Comparison of ENCODE assay signal across 22 cellular contexts in the genomic region with DNA sequence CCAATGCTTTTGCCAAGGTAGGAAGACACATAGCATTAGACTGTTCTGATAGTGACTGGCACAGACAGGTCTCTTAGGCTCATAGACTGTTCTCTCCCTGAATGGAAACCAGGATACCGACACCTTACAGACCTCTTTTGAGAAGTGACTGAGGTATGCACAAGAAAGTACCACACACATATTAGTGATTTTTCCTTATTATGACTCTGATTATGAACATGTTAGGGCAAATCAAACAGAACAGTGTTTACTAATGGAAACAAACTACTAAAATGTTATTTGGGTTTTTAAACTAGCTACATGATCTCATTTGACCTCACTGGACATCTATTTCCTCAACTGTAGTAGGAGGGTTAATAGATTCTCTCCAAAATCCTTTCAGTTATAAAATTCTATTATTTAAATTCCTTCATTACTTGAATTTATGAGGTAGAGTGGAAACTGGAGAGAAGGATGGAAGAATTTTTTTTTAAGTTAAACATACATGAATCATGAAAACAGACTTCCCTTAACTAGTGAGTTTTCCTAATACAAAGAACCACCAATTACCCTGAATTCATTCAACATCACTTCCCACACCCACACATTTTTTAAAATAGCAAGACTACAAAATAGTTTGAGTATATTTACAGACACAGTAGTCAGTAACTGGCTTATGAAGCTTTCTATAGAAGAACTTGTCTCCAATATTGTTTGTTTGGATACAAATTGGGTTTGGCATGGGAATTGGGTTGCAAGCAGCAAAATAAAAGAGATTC.
DNase-seq lines count a peak whose midpoint lies in the region; ATAC-seq, FAIRE-seq and TF ChIP-seq lines count a peak whose summit lies in the region.
"Had no signal": no experiment of that assay in that cellular context is flagged by ENCODE, and none has a peak within 500 bp of the region (broad histone marks: within the 10 kb centered on the region; RNA-seq: fewer than 3 reads in every experiment).

No MANE protein-coding gene starts in this region.

- H3K36me3 ChIP-seq in bronchial epithelial cell (ENCODE audit: control insufficient read depth, insufficient read depth, low read length) (no peaks in the 10 kb centered on the region), aorta (ENCODE audit: control insufficient read depth in 1 of 2, insufficient read depth in 2 of 2, low read length in 1 of 2) (peaks cover 0 to 2% of the 10 kb centered on the region in 2 donors)
- H3K36me3 ChIP-seq: left lung, neutrophil, transverse colon had no signal

- H3K4me1 ChIP-seq in aorta (ENCODE audit: control insufficient read depth in 1 of 2, insufficient read depth in 2 of 2, low read length in 2 of 2), result peaks cover 7 to 11% of the 10 kb centered on the region in 2 donors

- no peak for FAIRE-seq in bronchial epithelial cell (lab: Jason Lieb, UNC)

- intact Hi-C loops in aorta (cut with DNase I), result no loop called here

- H3K36me3 Mint-ChIP-seq in HFFc6 (ENCODE audit: low read depth), result peaks cover 56% of the 10 kb centered on the region
- H3K36me3 Mint-ChIP-seq in nephron progenitor cell (ENCODE audit: low read depth), result peaks cover 41% of the 10 kb centered on the region
- H3K36me3 Mint-ChIP-seq: WTC11 had no signal

- 89 to 91% methylated on average over 1 of the region's 1 CpG for WGBS in aorta, 2 donors

- no peak for DNase-seq in HFFc6
- peak; percentile 73 for DNase-seq in bronchial epithelial cell (ENCODE audit: low read depth)
- DNase-seq in nephron progenitor cell, result no peak
- no peak for DNase-seq in aorta
- DNase-seq in mucosa of gallbladder (ENCODE audit: low spot score), result no peak
- DNase-seq: activated CD4-positive, alpha-beta T cell treated with anti-CD3 and anti-CD28 coated beads, Interleukin-2, amount 50 U/mL, for 4 hours; activated CD8-positive, alpha-beta memory T cell treated with anti-CD3 and anti-CD28 coated beads, Interleukin-2, amount 50 U/mL, for 48 hours; activated effector memory CD4-positive, alpha-beta T cell treated with Interleukin-2 at 50 U/mL for 16 hours; heart left ventricle; KG1; left lung; mucosa of descending colon; NCI-H2171; NCI-H526; stimulated activated CD4-positive, alpha-beta T cell treated with anti-CD3 and anti-CD28 coated beads, Interleukin-4, amount 100 ng/mL, for 4 hours; stimulated activated naive CD8-positive, alpha-beta T cell treated with anti-CD3 and anti-CD28 coated beads, Interleukin-15, amount 100 ng/mL, for 72 hours; T-helper 9 cell; transverse colon had no signal

- TF ChIP-seq CTCF in HFFc6 (IDR thresholded peaks at IDR 0.05) (no peak), bronchial epithelial cell (IDR thresholded peaks at IDR 0.05; ENCODE audit: insufficient read depth, low read length, severe bottlenecking) (no peak), nephron progenitor cell (IDR thresholded peaks at IDR 0.05) (no peak)

- H3K4me1 Mint-ChIP-seq in HFFc6 (ENCODE audit: low read depth) (peaks cover 96% of the 10 kb centered on the region), nephron progenitor cell (peaks cover 49% of the 10 kb centered on the region)
- H3K4me1 Mint-ChIP-seq: stimulated activated naive CD8-positive, alpha-beta T cell treated with anti-CD3 and anti-CD28 coated beads, Interleukin-15, amount 100 ng/mL, for 72 hours had no signal

- H3K27me3 ChIP-seq in bronchial epithelial cell (ENCODE audit: control insufficient read depth, insufficient read depth, low read length), result no peaks in the 10 kb centered on the region
- H3K27me3 ChIP-seq in aorta (ENCODE audit: control insufficient read depth in 1 of 2, insufficient read depth in 2 of 2, low read length in 1 of 2), result no peaks in the 10 kb centered on the region
- H3K27me3 ChIP-seq: heart left ventricle, left lung, transverse colon had no signal

- no peaks in the 10 kb centered on the region for H3K9me3 ChIP-seq in aorta (ENCODE audit: control insufficient read depth, low read length)
- H3K9me3 ChIP-seq: heart left ventricle, left lung, mucosa of descending colon, neutrophil, transverse colon had no signal

- H3K27ac Mint-ChIP-seq in HFFc6, result peak overlapping the region; percentile 74
- peak overlapping the region; percentile 24 for H3K27ac Mint-ChIP-seq in nephron progenitor cell
- H3K27ac Mint-ChIP-seq: WTC11 had no signal

- ATAC-seq in aorta (ENCODE audit: low FRiP score), result peak; percentile 27
- ATAC-seq in GM21576 (IDR thresholded peaks at IDR 0.05; ENCODE audit: unreplicated experiment), result no peak
- no peak for ATAC-seq in HG03520 (IDR thresholded peaks at IDR 0.05; ENCODE audit: unreplicated experiment)
- ATAC-seq: left lung; mucosa of descending colon; stimulated activated naive CD8-positive, alpha-beta T cell treated with anti-CD3 and anti-CD28 coated beads, Interleukin-15, amount 100 ng/mL, for 72 hours; WTC11 had no signal

- H3K27me3 Mint-ChIP-seq in HFFc6 (ENCODE audit: insufficient read depth) (peaks cover 2% of the 10 kb centered on the region; the same call in 1 of the 2 replicates), nephron progenitor cell (ENCODE audit: low read depth, poor library complexity) (peaks cover 6% of the 10 kb centered on the region)

- H3K4me3 Mint-ChIP-seq in HFFc6 (peak overlapping the region; percentile 3; the same call in 1 of the 2 replicates), nephron progenitor cell (no peak overlapping the region)
- H3K4me3 Mint-ChIP-seq: stimulated activated naive CD8-positive, alpha-beta T cell treated with anti-CD3 and anti-CD28 coated beads, Interleukin-15, amount 100 ng/mL, for 72 hours; WTC11 had no signal

- peak overlapping the region in 1 of 2 donors; percentile 40 for H3K27ac ChIP-seq in aorta (ENCODE audit: low read depth in 1 of 2, low read length in 2 of 2)
- H3K27ac ChIP-seq: neutrophil, transverse colon had no signal

- no peaks in the 10 kb centered on the region for H3K9me3 Mint-ChIP-seq in HFFc6
- H3K9me3 Mint-ChIP-seq in nephron progenitor cell, result no peaks in the 10 kb centered on the region
- H3K9me3 Mint-ChIP-seq: stimulated activated naive CD8-positive, alpha-beta T cell treated with anti-CD3 and anti-CD28 coated beads, Interleukin-15, amount 100 ng/mL, for 72 hours; WTC11 had no signal

- no peak overlapping the region for H3K4me3 ChIP-seq in bronchial epithelial cell (ENCODE audit: low read depth, low read length)
- no peak overlapping the region for H3K4me3 ChIP-seq in aorta (ENCODE audit: low read length in 2 of 2)
- H3K4me3 ChIP-seq: heart left ventricle, left lung, mucosa of descending colon, transverse colon had no signal
